In genomic region chr17:7832431-7832830, GRCh38 we compare ENCODE assay signal across 13 cellular contexts. TPM values are rescaled to one million over a fixed set of nuclear protein-coding genes. Genes with fewer than 3 reads are reported as not detected.
"Had no signal": no experiment of that assay in that cellular context is flagged by ENCODE, and none has a peak within 500 bp of the region (broad histone marks: within the 10 kb centered on the region; RNA-seq: fewer than 3 reads in every experiment).

No MANE protein-coding gene starts in this region.

- H3K36me3 ChIP-seq: gastrocnemius medialis, heart left ventricle, left ventricle myocardium inferior, tibial nerve had no signal

- H3K9me3 Mint-ChIP-seq: activated naive CD8-positive, alpha-beta T cell treated with anti-CD3 and anti-CD28 coated beads for 36 hours; stimulated activated naive CD8-positive, alpha-beta T cell treated with anti-CD3 and anti-CD28 coated beads, Interleukin-15, Interleukin-2, amounts not matched to agents 100 ng/mL and 50 ng/mL, for 24 hours; WTC11 had no signal

- H3K4me3 Mint-ChIP-seq: activated CD4-positive, alpha-beta T cell treated with anti-CD3 and anti-CD28 coated beads for 36 hours; activated naive CD8-positive, alpha-beta T cell treated with anti-CD3 and anti-CD28 coated beads for 36 hours had no signal

- H3K27ac ChIP-seq: coronary artery, tibial nerve had no signal

- H3K27me3 Mint-ChIP-seq: activated CD4-positive, alpha-beta T cell treated with anti-CD3 and anti-CD28 coated beads for 36 hours; activated naive CD8-positive, alpha-beta T cell treated with anti-CD3 and anti-CD28 coated beads for 36 hours had no signal

- H3K4me3 ChIP-seq: coronary artery, gastrocnemius medialis, heart left ventricle, left ventricle myocardium inferior, tibial nerve had no signal

- DNase-seq: activated CD4-positive, alpha-beta T cell treated with anti-CD3 and anti-CD28 coated beads for 36 hours; activated CD4-positive, alpha-beta T cell treated with anti-CD3 and anti-CD28 coated beads, Interleukin-2, amount 50 U/mL, for 48 hours; activated naive CD8-positive, alpha-beta T cell treated with anti-CD3 and anti-CD28 coated beads for 36 hours; heart left ventricle; left ventricle myocardium inferior; mesenchymal stem cell; naive thymus-derived CD4-positive, alpha-beta T cell; occipital lobe had no signal

- H3K36me3 Mint-ChIP-seq: activated naive CD8-positive, alpha-beta T cell treated with anti-CD3 and anti-CD28 coated beads for 36 hours; naive thymus-derived CD4-positive, alpha-beta T cell; WTC11 had no signal

- H3K27me3 ChIP-seq: gastrocnemius medialis, heart left ventricle had no signal

- ATAC-seq: activated CD4-positive, alpha-beta T cell treated with anti-CD3 and anti-CD28 coated beads for 36 hours; gastrocnemius medialis; heart left ventricle; naive thymus-derived CD4-positive, alpha-beta T cell; WTC11 had no signal

- H3K9me3 ChIP-seq: gastrocnemius medialis, heart left ventricle, left ventricle myocardium inferior, tibial nerve had no signal

- H3K27ac Mint-ChIP-seq: activated CD4-positive, alpha-beta T cell treated with anti-CD3 and anti-CD28 coated beads for 36 hours; activated naive CD8-positive, alpha-beta T cell treated with anti-CD3 and anti-CD28 coated beads for 36 hours; stimulated activated naive CD8-positive, alpha-beta T cell treated with anti-CD3 and anti-CD28 coated beads, Interleukin-15, Interleukin-2, amounts not matched to agents 100 ng/mL and 50 ng/mL, for 24 hours; WTC11 had no signal

RNA-seq across cellular contexts. Expression of gene TMEM88, which starts 22.4 kb away (rescaled TPM):
- polyA plus RNA-seq: naive thymus-derived CD4-positive, alpha-beta T cell had no signal
